Comparison of ENCODE assay signal across 8 cellular contexts in genomic region chr12:113221997-113222729, GRCh38. TPM values are rescaled to one million over a fixed set of nuclear protein-coding genes. Genes with fewer than 3 reads are reported as not detected.
A peak's percentile ranks its signal among the peaks of the same experiment; 100 is the strongest.
DNase-seq lines count a peak whose midpoint lies in the region; ATAC-seq and TF ChIP-seq lines count a peak whose summit lies in the region.

No MANE protein-coding gene starts in this region.

- H3K36me3 ChIP-seq in HUES6 (ENCODE audit: control insufficient read depth, insufficient read depth, low read length) = peaks cover 6% of the 10 kb centered on the region; the same call in 1 of the 2 replicates
- no peaks in the 10 kb centered on the region for H3K36me3 ChIP-seq in ascending aorta
- peaks cover 0 to 2% (median 0%) of the 10 kb centered on the region in 4 donors for H3K36me3 ChIP-seq in right lobe of liver
- peaks cover 0 to 6% (median 4%) of the 10 kb centered on the region in 3 donors for H3K36me3 ChIP-seq in tibial artery

- WGBS in right lobe of liver (ENCODE audit: insufficient coverage, low coverage, low lambda C conversion rate, missing lambda C conversion rate) = 4% methylated on average over 10 of the region's 12 CpGs

- H3K27me3 ChIP-seq in HUES6 (ENCODE audit: control insufficient read depth, insufficient read depth, low read length) (no peaks in the 10 kb centered on the region), ascending aorta (no peaks in the 10 kb centered on the region), right lobe of liver (no peaks in the 10 kb centered on the region), tibial artery (no peaks in the 10 kb centered on the region)

- no peaks in the 10 kb centered on the region for H3K9me3 ChIP-seq in HUES6 (ENCODE audit: control insufficient read depth, insufficient read depth, low read depth, low read length)
- no peaks in the 10 kb centered on the region for H3K9me3 ChIP-seq in ascending aorta
- H3K9me3 ChIP-seq in right lobe of liver = no peaks in the 10 kb centered on the region
- H3K9me3 ChIP-seq in tibial artery = no peaks in the 10 kb centered on the region

- H3K4me1 ChIP-seq in HUES6 (ENCODE audit: control insufficient read depth, insufficient read depth, low read length) (peaks cover 12% of the 10 kb centered on the region), ascending aorta (peaks cover 18 to 36% of the 10 kb centered on the region in 2 donors), right lobe of liver (peaks cover 0 to 31% (median 5%) of the 10 kb centered on the region in 4 donors), tibial artery (peaks cover 0 to 72% (median 50%) of the 10 kb centered on the region in 4 donors)

- DNase-seq in AG09309 (ENCODE audit: low read depth) (no peak), ascending aorta (ENCODE audit: low spot score in 2 of 2) (no peak), right lobe of liver (no peak), tibial artery (no peak), ecto neural progenitor cell (ENCODE audit: low spot score) (no peak), NCI-H2081 treated with DMSO at 0.1 percent for 48 hours (lab: John Stamatoyannopoulos, UW) (no peak), Ammon's horn (ENCODE audit: low spot score) (no peak)

- 0 out of 2 replicates have a peak overlapping the region, but pooled peaks have one; percentile 24 for H3K27ac ChIP-seq in HUES6 (ENCODE audit: low read depth, low read length)
- peak overlapping the region; percentile 82 to 94 for H3K27ac ChIP-seq in ascending aorta
- H3K27ac ChIP-seq in right lobe of liver = peak overlapping the region; percentile 78 to 94 (median 90)
- H3K27ac ChIP-seq in tibial artery = peak overlapping the region; percentile 97

- TF ChIP-seq CTCF in AG09309 (IDR thresholded peaks at IDR 0.05; ENCODE audit: control insufficient read depth, insufficient read depth, low read depth, low read length, missing control alignments) (no peak), ascending aorta (IDR thresholded peaks at IDR 0.05) (no peak), right lobe of liver (IDR thresholded peaks at IDR 0.05) (no peak), tibial artery (IDR thresholded peaks at IDR 0.05) (no peak)

- H3K4me3 ChIP-seq in AG09309 (ENCODE audit: control insufficient read depth, low read depth, low read length) (peak overlapping the region; percentile 72), HUES6 (ENCODE audit: low read depth, low read length) (peak overlapping the region; percentile 80), ascending aorta (peak overlapping the region; percentile 84 to 91), right lobe of liver (peak overlapping the region; percentile 59 to 93 (median 79)), tibial artery (peak overlapping the region; percentile 94 to 95)

- no peak for TF ChIP-seq POLR2A in right lobe of liver (IDR thresholded peaks at IDR 0.05)

- no peak for ATAC-seq in right lobe of liver

- peak overlapping the region; percentile 76 for H3K9ac ChIP-seq in HUES6 (ENCODE audit: low read length)

- intact Hi-C loops in ascending aorta (cut with DNase I) = loop anchor here (1.0 to 2.0 kb wide), 4 partner anchors 17 to 112 kb away; no protein-coding TSS in a partner anchor
- intact Hi-C loops in right lobe of liver (cut with DNase I) = no loop called here
- intact Hi-C loops in tibial artery (cut with DNase I; ENCODE audit: low total_unique reads) = no loop called here

RNA-seq across cellular contexts. Expression of gene TPCN1, which starts 0.9 kb away (rescaled TPM):
- total RNA-seq in ascending aorta (56.3 TPM), right lobe of liver (10 to 100 TPM; 18.0 to 34.6 (median 28.3) TPM)

RNA-seq across cellular contexts. Expression of gene RITA1, which starts 36.6 kb away (rescaled TPM):
- 48.4 TPM for total RNA-seq in ascending aorta
- total RNA-seq in right lobe of liver = 10 to 100 TPM; 11.1 to 33.0 (median 22.3) TPM

RNA-seq across cellular contexts. Expression of gene DDX54, which starts 36.9 kb away (rescaled TPM):
- total RNA-seq in ascending aorta (97.0 TPM), right lobe of liver (10 to 100 TPM; 22.8 to 43.8 (median 31.1) TPM)

Comparison
In these comparisons a context has a peak if more than half of its experiments do, and no peak if none do; other contexts are left out.
1. H3K27ac ChIP-seq: peak in every context shown above with its lines; median percentile 97 in tibial artery; 90 in right lobe of liver; 88 in ascending aorta; 24 in HUES6.